ENCODE assay signal across 21 cellular contexts in the genomic region with DNA sequence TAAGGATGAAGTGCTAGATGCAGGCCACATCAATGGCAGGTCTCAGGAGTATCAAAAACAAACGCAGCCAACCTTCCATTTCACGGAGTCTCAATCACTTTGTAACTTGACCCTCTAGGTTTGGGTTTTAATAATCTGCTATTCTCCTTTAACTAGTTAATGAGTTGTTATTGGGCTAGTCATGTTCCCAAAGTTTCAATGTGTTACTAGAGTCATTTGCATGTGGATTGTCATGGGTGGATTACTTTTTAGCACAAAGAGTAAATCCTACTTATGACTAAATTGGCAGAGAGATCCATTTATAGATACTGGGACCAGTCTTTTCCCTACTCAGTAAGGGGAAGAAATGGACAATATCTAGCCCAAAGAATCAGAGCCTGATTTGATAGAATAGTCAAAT.
A peak's percentile ranks its signal among the peaks of the same experiment; 100 is the strongest.
DNase-seq lines count a peak whose midpoint lies in the region; ATAC-seq lines count a peak whose summit lies in the region.
"Had no signal": no experiment of that assay in that cellular context is flagged by ENCODE, and none has a peak within 500 bp of the region (broad histone marks: within the 10 kb centered on the region; RNA-seq: fewer than 3 reads in every experiment).

No MANE protein-coding gene starts in this region.

- H3K9me3 Mint-ChIP-seq in stimulated activated effector memory CD8-positive, alpha-beta T cell treated with anti-CD3 and anti-CD28 coated beads, Interleukin-12 subunit alpha, Interleukin-12 subunit beta, amount 100 ng/mL, for 72 hours, result peaks cover under 1% of the 10 kb centered on the region
- H3K9me3 Mint-ChIP-seq in activated T-cell treated with anti-CD3 and anti-CD28 coated beads, Interleukin-2, amount 50 U/mL, for 24 hours, result peaks cover 5% of the 10 kb centered on the region

- H3K27ac Mint-ChIP-seq in stimulated activated effector memory CD8-positive, alpha-beta T cell treated with anti-CD3 and anti-CD28 coated beads, Interleukin-12 subunit alpha, Interleukin-12 subunit beta, amount 100 ng/mL, for 72 hours, result peak overlapping the region; percentile 7
- no peak overlapping the region for H3K27ac Mint-ChIP-seq in activated T-cell treated with anti-CD3 and anti-CD28 coated beads, Interleukin-2, amount 50 U/mL, for 24 hours

- no peak for DNase-seq in stimulated activated effector memory CD8-positive, alpha-beta T cell treated with anti-CD3 and anti-CD28 coated beads, Interleukin-12 subunit alpha, Interleukin-12 subunit beta, amount 100 ng/mL, for 72 hours (ENCODE audit: low spot score in 2 of 2)
- DNase-seq in activated T-cell treated with anti-CD3 and anti-CD28 coated beads, Interleukin-2, amount 50 U/mL, for 24 hours, result no peak
- no peak for DNase-seq in MV-4-11 (lab: John Stamatoyannopoulos, UW)
- no peak for DNase-seq in cerebellum (ENCODE audit: low spot score)
- DNase-seq in SHP77 (lab: John Stamatoyannopoulos, UW), result no peak
- DNase-seq: activated CD4-positive, alpha-beta T cell treated with anti-CD3 and anti-CD28 coated beads, Interleukin-2, amount 50 U/mL, for 1 hour; C1 segment of cervical spinal cord; DMS53; effector memory CD4-positive, alpha-beta T cell; GOT3; hypothalamus; kidney glomerular epithelial cell; NCI-H526 treated with DMSO at 0.1 percent for 48 hours; nucleus accumbens; stimulated activated CD4-positive, alpha-beta T cell treated with anti-CD3 and anti-CD28 coated beads, Interleukin-4, amount 100 ng/mL, for 24 hours; tibial artery had no signal

- ATAC-seq in GM19023 (IDR thresholded peaks at IDR 0.05; ENCODE audit: unreplicated experiment) (peak; percentile 7), HG02588 (IDR thresholded peaks at IDR 0.05; ENCODE audit: unreplicated experiment) (peak; percentile 5), HG03460 (IDR thresholded peaks at IDR 0.05; ENCODE audit: unreplicated experiment) (peak; percentile 33)
- no peak for ATAC-seq in stimulated activated effector memory CD8-positive, alpha-beta T cell treated with anti-CD3 and anti-CD28 coated beads, Interleukin-12 subunit alpha, Interleukin-12 subunit beta, amount 100 ng/mL, for 72 hours
- ATAC-seq: Panc1, SK-N-SH treated with all-trans-retinoic acid at 6 μM for 48 hours had no signal

- no peaks in the 10 kb centered on the region for H3K36me3 Mint-ChIP-seq in stimulated activated effector memory CD8-positive, alpha-beta T cell treated with anti-CD3 and anti-CD28 coated beads, Interleukin-12 subunit alpha, Interleukin-12 subunit beta, amount 100 ng/mL, for 72 hours
- H3K36me3 Mint-ChIP-seq in activated T-cell treated with anti-CD3 and anti-CD28 coated beads, Interleukin-2, amount 50 U/mL, for 24 hours (ENCODE audit: low read depth), result no peaks in the 10 kb centered on the region

- H3K4me3 Mint-ChIP-seq in stimulated activated effector memory CD8-positive, alpha-beta T cell treated with anti-CD3 and anti-CD28 coated beads, Interleukin-12 subunit alpha, Interleukin-12 subunit beta, amount 100 ng/mL, for 72 hours, result no peak overlapping the region
- no peak overlapping the region for H3K4me3 Mint-ChIP-seq in activated T-cell treated with anti-CD3 and anti-CD28 coated beads, Interleukin-2, amount 50 U/mL, for 24 hours

- H3K27me3 Mint-ChIP-seq in activated T-cell treated with anti-CD3 and anti-CD28 coated beads, Interleukin-2, amount 50 U/mL, for 24 hours, result no peaks in the 10 kb centered on the region

- H3K4me1 Mint-ChIP-seq in stimulated activated effector memory CD8-positive, alpha-beta T cell treated with anti-CD3 and anti-CD28 coated beads, Interleukin-12 subunit alpha, Interleukin-12 subunit beta, amount 100 ng/mL, for 72 hours, result peaks cover 9% of the 10 kb centered on the region
- peaks cover 28% of the 10 kb centered on the region for H3K4me1 Mint-ChIP-seq in activated T-cell treated with anti-CD3 and anti-CD28 coated beads, Interleukin-2, amount 50 U/mL, for 24 hours (ENCODE audit: low read depth)
